In genomic region chr16:81315271-81316175, GRCh38 we compare ENCODE assay signal across 1 cellular context.
TF ChIP-seq lines count a peak whose summit lies in the region.

No MANE protein-coding gene starts in this region.

TF ChIP-seq in HepG2, 621 proteins besides CTCF, POLR2A, EP300 and RAD21 (continued from another document):
- TF ChIP-seq HMGXB4 (CRISPR knock-in tag; IDR thresholded peaks at IDR 0.05; ENCODE audit: borderline replicate concordance in 1 of 2, low read depth in 1 of 2) (no peak; a peak in 1 of 4 replicates), RFXAP (CRISPR knock-in tag; IDR thresholded peaks at IDR 0.05; ENCODE audit: borderline replicate concordance) (no peak), NKX3-1 (CRISPR knock-in tag; IDR thresholded peaks at IDR 0.05) (no peak), ZNF407 (CRISPR knock-in tag; IDR thresholded peaks at IDR 0.05; ENCODE audit: not compliant biosample characterization) (no peak), ZNF773 (CRISPR knock-in tag; IDR thresholded peaks at IDR 0.05; ENCODE audit: borderline replicate concordance) (peak; percentile 41; the same call in 1 of the 2 replicates), GABPB1 (CRISPR knock-in tag; IDR thresholded peaks at IDR 0.05) (no peak), GLI4 (CRISPR knock-in tag; IDR thresholded peaks at IDR 0.05; ENCODE audit: borderline replicate concordance) (0 out of 2 replicates have a peak, but pooled peaks have one; percentile 5), ZC3H13 (CRISPR knock-in tag; IDR thresholded peaks at IDR 0.05) (no peak), SAP130 (CRISPR knock-in tag; IDR thresholded peaks at IDR 0.05; ENCODE audit: low read depth) (peak; percentile 19; the same call in 1 of the 2 replicates), NRL (CRISPR knock-in tag; IDR thresholded peaks at IDR 0.05; ENCODE audit: borderline replicate concordance) (no peak), ZNF562 (CRISPR knock-in tag; IDR thresholded peaks at IDR 0.05; ENCODE audit: borderline replicate concordance) (no peak), PATZ1 (CRISPR knock-in tag; IDR thresholded peaks at IDR 0.05) (peak; percentile 58; the same call in 1 of the 2 replicates), KDM5B (CRISPR knock-in tag; IDR thresholded peaks at IDR 0.05; ENCODE audit: borderline replicate concordance) (0 out of 2 replicates have a peak, but pooled peaks have one; percentile 1), TEAD2 (CRISPR knock-in tag; IDR thresholded peaks at IDR 0.05) (no peak), ZNF281 (CRISPR knock-in tag; IDR thresholded peaks at IDR 0.05; ENCODE audit: borderline replicate concordance) (no peak), FOXP1 (IDR thresholded peaks at IDR 0.05) (no peak), FOXP1 (CRISPR knock-in tag; IDR thresholded peaks at IDR 0.05) (no peak), MATR3 (CRISPR knock-in tag; IDR thresholded peaks at IDR 0.05) (no peak), TAF1 (CRISPR knock-in tag; IDR thresholded peaks at IDR 0.05) (no peak), ZNF335 (CRISPR knock-in tag; IDR thresholded peaks at IDR 0.05) (no peak)
